In the genomic region with DNA sequence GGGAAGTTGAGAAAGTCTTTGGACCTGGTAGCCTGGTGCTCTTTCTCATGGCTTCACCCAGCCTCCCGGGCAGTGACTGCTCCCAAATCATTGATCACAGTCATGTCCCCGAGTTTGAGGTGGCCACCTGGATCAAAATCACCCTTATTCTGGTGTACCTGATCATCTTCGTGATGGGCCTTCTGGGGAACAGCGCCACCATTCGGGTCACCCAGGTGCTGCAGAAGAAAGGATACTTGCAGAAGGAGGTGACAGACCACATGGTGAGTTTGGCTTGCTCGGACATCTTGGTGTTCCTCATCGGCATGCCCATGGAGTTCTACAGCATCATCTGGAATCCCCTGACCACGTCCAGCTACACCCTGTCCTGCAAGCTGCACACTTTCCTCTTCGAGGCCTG, we compare ENCODE assay signal across 13 cellular contexts. TPM values are rescaled to one million over a fixed set of nuclear protein-coding genes. Genes with fewer than 3 reads are reported as not detected.
A peak's percentile ranks its signal among the peaks of the same experiment; 100 is the strongest.
DNase-seq lines count a peak whose midpoint lies in the region; FAIRE-seq and TF ChIP-seq lines count a peak whose summit lies in the region.
"Had no signal": no experiment of that assay in that cellular context is flagged by ENCODE, and none has a peak within 500 bp of the region (broad histone marks: within the 10 kb centered on the region; RNA-seq: fewer than 3 reads in every experiment).

No MANE protein-coding gene starts in this region.

- intact Hi-C loops in A673 (cut with micrococcal nuclease; ENCODE audit: unreplicated experiment) = no loop called here

- H4K91ac ChIP-seq in H1 (replicated peaks; ENCODE audit: insufficient read length, low read length) = no peak overlapping the region

- no peak overlapping the region for H4K5ac ChIP-seq in H1 (ENCODE audit: insufficient read length, low read depth, low read length)

- H3K4ac ChIP-seq in H1 (replicated peaks; ENCODE audit: insufficient read length, low read depth, low read length) = no peak overlapping the region

- peak in 1 of 2 experiments; percentile 9; a peak in 1 of 4 replicates for TF ChIP-seq RAD21 in H1 (IDR thresholded peaks at IDR 0.05 in 1 of 2, conservative IDR thresholded peaks at IDR 0.05 in 1 of 2; ENCODE audit: low read depth in 2 of 2, low read length in 2 of 2)

- no TSS peak for BruUV-seq in A673 (replicated peaks; lab: Mats Ljungman, UMichigan)

- H3K36me3 ChIP-seq in A673 (ENCODE audit: insufficient read depth, low read length, poor library complexity, severe bottlenecking) = no peaks in the 10 kb centered on the region
- no peaks in the 10 kb centered on the region for H3K36me3 ChIP-seq in H1 (ENCODE audit: control insufficient read depth in 2 of 4, insufficient read depth in 4 of 4, low read length in 3 of 4)
- no peaks in the 10 kb centered on the region for H3K36me3 ChIP-seq in mucosa of rectum (ENCODE audit: control insufficient read depth in 2 of 2, insufficient read depth in 2 of 2, low read length in 2 of 2)
- H3K36me3 ChIP-seq: heart left ventricle, prostate gland had no signal

- peak overlapping the region; percentile 51 for H3K4me3 ChIP-seq in A673 (ENCODE audit: low read depth, low read length, poor library complexity, severe bottlenecking)
- peak overlapping the region; percentile 50 to 67 (median 64); a peak in 7 of 8 replicates for H3K4me3 ChIP-seq in H1 (ENCODE audit: extremely low read depth in 1 of 4, insufficient read depth in 2 of 4, low read depth in 3 of 4, low read length in 4 of 4)
- peak overlapping the region; percentile 70 to 78 for H3K4me3 ChIP-seq in mucosa of rectum (ENCODE audit: low read length in 2 of 2)
- H3K4me3 ChIP-seq: GM12878 had no signal

- H3K9me3 ChIP-seq in A673 (ENCODE audit: low read depth, low read length, poor library complexity, severe bottlenecking) = no peaks in the 10 kb centered on the region
- no peaks in the 10 kb centered on the region for H3K9me3 ChIP-seq in H1 (ENCODE audit: insufficient read depth in 2 of 2, low read depth in 1 of 2, low read length in 1 of 2)
- H3K9me3 ChIP-seq in mucosa of rectum (ENCODE audit: control insufficient read depth in 2 of 2, low read length in 2 of 2) = no peaks in the 10 kb centered on the region
- H3K9me3 ChIP-seq: heart left ventricle, prostate gland had no signal

- no peaks in the 10 kb centered on the region for H3K79me1 ChIP-seq in H1 (ENCODE audit: low read depth, low read length)

- TF ChIP-seq EP300 in H1 (IDR thresholded peaks at IDR 0.05; ENCODE audit: borderline replicate concordance in 1 of 2, low read depth in 2 of 2, low read length in 2 of 2) = no peak

- peak overlapping the region; percentile 75; the same call in 1 of the 2 replicates for H3K18ac ChIP-seq in H1 (ENCODE audit: extremely low read depth, low read length)

- no peak for TF ChIP-seq CTCF in A673 (conservative IDR thresholded peaks at IDR 0.05; ENCODE audit: low read depth, low read length)
- peak in 2 of 3 experiments; percentile 10 to 18; a peak in 2 of 4 replicates for TF ChIP-seq CTCF in H1 (IDR thresholded peaks at IDR 0.05; ENCODE audit: control extremely low read depth in 1 of 3, insufficient read depth in 1 of 3, low read depth in 1 of 3, low read length in 3 of 3)

- no peaks in the 10 kb centered on the region for H3K27me3 ChIP-seq in A673 (replicated peaks; ENCODE audit: insufficient read depth, low read depth, low read length, poor library complexity)
- H3K27me3 ChIP-seq in H1 (replicated peaks in 1 of 4; ENCODE audit: control insufficient read depth in 3 of 4, extremely low read depth in 1 of 4, insufficient read depth in 3 of 4, low read length in 3 of 4) = peaks cover 2 to 24% (median 15%) of the 10 kb centered on the region in 4 experiments
- H3K27me3 ChIP-seq in mucosa of rectum (ENCODE audit: control insufficient read depth in 2 of 2, insufficient read depth in 2 of 2, low read length in 2 of 2) = no peaks in the 10 kb centered on the region

- peaks cover 8% of the 10 kb centered on the region for H3K23me2 ChIP-seq in H1 (ENCODE audit: low read depth, low read length)

- H2BK20ac ChIP-seq in H1 (ENCODE audit: low read length) = no peak overlapping the region

- peak overlapping the region; percentile 54; the same call in 1 of the 2 replicates for H4K8ac ChIP-seq in H1 (ENCODE audit: extremely low read depth, insufficient read depth, low read length)

- H3K9ac ChIP-seq in H1 (replicated peaks in 1 of 4; ENCODE audit: extremely low read depth in 1 of 4, low read depth in 3 of 4, low read length in 3 of 4) (no peak overlapping the region), mucosa of rectum (ENCODE audit: low read depth in 1 of 2, low read length in 2 of 2) (peak overlapping the region; percentile 28 to 44)

- H3K4me1 ChIP-seq in A673 (ENCODE audit: insufficient read depth, low read length, poor library complexity, severe bottlenecking) (peaks cover 10% of the 10 kb centered on the region), H1 (replicated peaks in 1 of 4; ENCODE audit: control insufficient read depth in 3 of 4, insufficient read depth in 4 of 4, low read length in 3 of 4) (peaks cover 2 to 12% (median 5%) of the 10 kb centered on the region in 4 experiments; a peak in 4 of 7 replicates), mucosa of rectum (ENCODE audit: control insufficient read depth in 2 of 2, insufficient read depth in 2 of 2, low read length in 2 of 2) (peaks cover 18 to 42% of the 10 kb centered on the region in 2 donors)

- no peak overlapping the region for H3K27ac ChIP-seq in A673 (ENCODE audit: low read depth, low read length, poor library complexity, severe bottlenecking)
- no peak overlapping the region for H3K27ac ChIP-seq in H1 (ENCODE audit: low read depth, low read length)
- peak overlapping the region; percentile 72 to 94 for H3K27ac ChIP-seq in mucosa of rectum (ENCODE audit: low read depth in 2 of 2, low read length in 2 of 2)
- H3K27ac ChIP-seq in caudate nucleus (ENCODE audit: low read depth, low read length) = no peak overlapping the region
- H3K27ac ChIP-seq: heart left ventricle had no signal

- CTCF ChIA-PET in A673 (lab: Charles Lee) = no interaction called here
- CTCF ChIA-PET in H1 (lab: Charles Lee; ENCODE audit: partially characterized antibody) = interaction anchor here (1.1 to 3.1 kb wide), 4 partner anchors 21 to 68 kb away, joined by 3 to 13 read pairs (median 4); no protein-coding TSS in a partner anchor

- peak overlapping the region; percentile 88; the same call in 1 of the 2 replicates for H2BK12ac ChIP-seq in H1 (ENCODE audit: low read depth, low read length)

- H3K14ac ChIP-seq in H1 (ENCODE audit: insufficient read length) = no peak overlapping the region

- H2AFZ ChIP-seq in H1 (ENCODE audit: low read length) = peak overlapping the region; percentile 47; the same call in 1 of the 2 replicates

- H3K23ac ChIP-seq in H1 (ENCODE audit: insufficient read length) = no peak overlapping the region

- H2AK5ac ChIP-seq in H1 (ENCODE audit: low read depth, low read length) = peak overlapping the region; percentile 77

- no peak for DNase-seq in A673 (ENCODE audit: low spot score)
- DNase-seq in NCI-H345 treated with DMSO at 0.1 percent for 48 hours (lab: John Stamatoyannopoulos, UW; ENCODE audit: unreplicated experiment) = peak; percentile 16
- DNase-seq in H1 (ENCODE audit: low read depth in 1 of 2, low spot score in 2 of 2) = no peak
- no peak for DNase-seq in T-helper 1 cell
- no peak for DNase-seq in HuH-7 (ENCODE audit: low spot score)
- DNase-seq in mucosa of gallbladder (ENCODE audit: low spot score) = no peak
- no peak for DNase-seq in caudate nucleus (lab: John Stamatoyannopoulos, UW)
- DNase-seq: AML-193, NCI-H1048 had no signal

- 87% methylated on average over 9 of the region's 9 CpGs; no CpG with 5 or more reads in 1 of the 2 experiments for WGBS in H1 (ENCODE audit: extremely low coverage in 1 of 2, insufficient coverage in 1 of 2, insufficient read length in 1 of 2, insufficient replicate concordance in 2 of 2, low coverage in 1 of 2, low lambda C conversion rate in 2 of 2, missing lambda C conversion rate in 1 of 2), 2 experiments

- no peak for FAIRE-seq in H1 (lab: Jason Lieb, UNC)
- FAIRE-seq: GM12878 had no signal

- H2BK5ac ChIP-seq in H1 (ENCODE audit: low read depth, low read length) = peak overlapping the region; percentile 8; the same call in 1 of the 2 replicates

- H3K4me2 ChIP-seq in H1 (ENCODE audit: insufficient read depth in 1 of 2, low read depth in 2 of 2, low read length in 2 of 2) = peak overlapping the region; percentile 77 to 95

- H2BK120ac ChIP-seq in H1 (replicated peaks; ENCODE audit: low read depth, low read length) = no peak overlapping the region

- POLR2A ChIA-PET in A673 (lab: Charles Lee; ENCODE audit: low non-redundant PET) (no interaction called here), H1 (lab: Charles Lee; ENCODE audit: partially characterized antibody) (interaction anchor here (1.4 kb wide), 2 partner anchors 9 to 25 kb away, joined by 3 read pairs; no protein-coding TSS in a partner anchor)

- H3K56ac ChIP-seq in H1 (replicated peaks; ENCODE audit: insufficient read length, low read depth, low read length) = no peak overlapping the region

- H3K79me2 ChIP-seq in H1 (ENCODE audit: control insufficient read depth in 1 of 2, insufficient read depth in 2 of 2, low read length in 2 of 2) = no peaks in the 10 kb centered on the region

- H2BK15ac ChIP-seq in H1 (ENCODE audit: low read length) = peak overlapping the region; percentile 82; the same call in 1 of the 2 replicates

- TF ChIP-seq POLR2A in H1 (IDR thresholded peaks at IDR 0.05; ENCODE audit: control extremely low read depth in 1 of 2, low read depth in 2 of 2, low read length in 2 of 2) = no peak

- no peaks in the 10 kb centered on the region for H4K20me1 ChIP-seq in H1 (replicated peaks in 1 of 2; ENCODE audit: control insufficient read depth in 1 of 2, insufficient read depth in 2 of 2, low read length in 2 of 2)

TF ChIP-seq in H1, 55 proteins besides CTCF, POLR2A, EP300 and RAD21 (continues in another document):
- TF ChIP-seq BRCA1 (IDR thresholded peaks at IDR 0.05; ENCODE audit: low read depth, low read length) (no peak), POLR2AphosphoS5 (IDR thresholded peaks at IDR 0.05; ENCODE audit: low read depth, low read length) (no peak), CREB1 (IDR thresholded peaks at IDR 0.05) (no peak), TBP (IDR thresholded peaks at IDR 0.05; ENCODE audit: low read depth, low read length) (no peak), SP4 (IDR thresholded peaks at IDR 0.05; ENCODE audit: low read length) (no peak), SP2 (IDR thresholded peaks at IDR 0.05; ENCODE audit: low read length) (no peak), YY1 (IDR thresholded peaks at IDR 0.05; ENCODE audit: low read depth, low read length) (no peak)

RNA-seq across cellular contexts. Expression of gene GPR39, which starts 0.4 kb away (rescaled TPM):
- total RNA-seq in A673 (2021) = 3.4 and 3.6 TPM in 2 replicates
- 0.63 and 0.65 TPM in 2 replicates for total RNA-seq in H1 (2021; fragmentation: NEBNext Ultra II Directional; extraction: Animal tissue kit (Norgen Biotek cat#: 25700))
- 2.0 and 2.7 TPM in 2 replicates for polyA plus RNA-seq in H1 (2011; rRNA removed)
- 1.1 TPM for polyA plus RNA-seq in H1 (2011; cell fraction: cytosol; rRNA removed)
- polyA plus RNA-seq in H1 (2011; cell fraction: nucleus; rRNA removed) = 2.2 TPM
- 0.52 to 0.89 TPM (median 0.65 TPM) in 4 replicates for polyA plus RNA-seq in H1 (2012, experiment 1 of 2)
- polyA plus RNA-seq in H1 (2012, experiment 2 of 2) = 0.81 TPM
- polyA plus RNA-seq in H1 (2013, experiment 1 of 2) = 1.5 TPM
- polyA plus RNA-seq in H1 (2013, experiment 2 of 2) = 1.4 TPM
- polyA minus RNA-seq in H1 (2011; rRNA and poly(A)+ RNA removed) = 8.2 and 11.8 TPM in 2 replicates
- 2.6 TPM for polyA minus RNA-seq in H1 (2011; cell fraction: cytosol; rRNA and poly(A)+ RNA removed)
- polyA minus RNA-seq in H1 (2011; cell fraction: nucleus; rRNA and poly(A)+ RNA removed) = 15.4 TPM
- total RNA-seq in mucosa of gallbladder = 12.7 TPM
- total RNA-seq: heart left ventricle had no signal

Comparison
In these comparisons a context has a peak if more than half of its experiments do, and no peak if none do; other contexts are left out.
1. H3K27ac ChIP-seq: peak in mucosa of rectum (2 of 2); none in A673 (single experiment), H1 (single experiment) and caudate nucleus (single experiment).
2. H3K9ac ChIP-seq: peak in mucosa of rectum (2 of 2); none in H1 (0 of 4).
3. Peak in every context shown above with its lines, with median percentiles within 50 percentile points of each other: H3K4me3 ChIP-seq.